13 cellular contexts compared by ENCODE assay signal in the genomic region with DNA sequence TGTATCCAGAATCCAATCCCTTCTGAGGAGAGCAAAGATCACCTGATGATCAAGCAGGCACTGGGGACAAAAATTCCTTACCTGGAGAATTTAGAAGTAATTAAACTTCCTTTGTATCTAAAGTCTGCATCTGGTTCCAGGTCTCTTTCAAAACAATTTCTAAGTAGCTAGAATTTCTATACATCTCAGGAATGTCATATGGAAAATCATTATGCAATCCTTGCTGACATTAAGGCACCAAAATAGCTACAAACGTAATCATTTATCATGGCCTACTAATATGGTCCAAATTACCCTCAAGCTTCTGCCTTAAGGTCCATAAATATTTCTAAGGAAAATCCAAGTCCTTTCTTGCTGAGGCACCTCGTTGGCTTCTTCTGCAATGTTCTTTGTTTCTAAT. TPM values are rescaled to one million over a fixed set of nuclear protein-coding genes. Genes with fewer than 3 reads are reported as not detected.
DNase-seq lines count a peak whose midpoint lies in the region; ATAC-seq and TF ChIP-seq lines count a peak whose summit lies in the region.
"Had no signal": no experiment of that assay in that cellular context is flagged by ENCODE, and none has a peak within 500 bp of the region (broad histone marks: within the 10 kb centered on the region; RNA-seq: fewer than 3 reads in every experiment).

No MANE protein-coding gene starts in this region.

- CTCF ChIA-PET in HEK293 (lab: Yijun Ruan, JAX), result interaction anchor here (0.6 kb wide), 1 partner anchor 326 kb away, joined by 5 read pairs; no protein-coding TSS in a partner anchor

- H3K36me3 ChIP-seq in HEK293 (ENCODE audit: control insufficient read depth in 2 of 2, insufficient read depth in 1 of 2, low read length in 2 of 2) (no peaks in the 10 kb centered on the region), adipocyte (ENCODE audit: control insufficient read depth, insufficient read depth, low read length, severe bottlenecking) (no peaks in the 10 kb centered on the region), smooth muscle cell (ENCODE audit: low read depth) (no peaks in the 10 kb centered on the region)

- H3K9me3 ChIP-seq in HEK293 (ENCODE audit: control insufficient read depth, insufficient read depth, low read depth, low read length) (no peaks in the 10 kb centered on the region), adipocyte (ENCODE audit: control insufficient read depth, low read length) (no peaks in the 10 kb centered on the region), smooth muscle cell (replicated peaks; ENCODE audit: low read depth) (no peaks in the 10 kb centered on the region)

- peaks cover 3% of the 10 kb centered on the region for H3K9me3 Mint-ChIP-seq in progenitor cell of endocrine pancreas (ENCODE audit: low read depth)
- H3K9me3 Mint-ChIP-seq: CD4-positive, alpha-beta memory T cell; H9 had no signal

- no peak for ATAC-seq in esophagus mucosa

- peak overlapping the region; percentile 69 for H3K27ac Mint-ChIP-seq in progenitor cell of endocrine pancreas
- H3K27ac Mint-ChIP-seq: B cell, H9 had no signal

- DNase-seq in adipocyte (ENCODE audit: low read depth) (peak; percentile 10), iris pigment epithelial cell (ENCODE audit: low read depth) (peak; percentile 3), progenitor cell of endocrine pancreas (ENCODE audit: low spot score, unreplicated experiment) (no peak), foreskin melanocyte (no peak), smooth muscle cell (lab: John Stamatoyannopoulos, UW; ENCODE audit: unreplicated experiment) (no peak)
- DNase-seq: C1 segment of cervical spinal cord; CD4-positive, alpha-beta memory T cell; DMS79; GOT3; H9 had no signal

- no peak overlapping the region for H3K9ac ChIP-seq in adipocyte (ENCODE audit: low read length)
- H3K9ac ChIP-seq in smooth muscle cell (ENCODE audit: low read depth), result no peak overlapping the region

- H3K4me3 ChIP-seq in HEK293 (ENCODE audit: low read depth, low read length), result no peak overlapping the region
- H3K4me3 ChIP-seq in adipocyte (ENCODE audit: low read length), result no peak overlapping the region
- no peak overlapping the region for H3K4me3 ChIP-seq in smooth muscle cell

- H3K4me1 ChIP-seq in HEK293 (ENCODE audit: control insufficient read depth, insufficient read depth, low read length) (no peaks in the 10 kb centered on the region), adipocyte (ENCODE audit: control insufficient read depth, insufficient read depth, low read length) (no peaks in the 10 kb centered on the region), smooth muscle cell (ENCODE audit: low read depth) (peaks cover 6% of the 10 kb centered on the region)

- no peaks in the 10 kb centered on the region for H3F3A ChIP-seq in smooth muscle cell (ENCODE audit: low read depth)

- TF ChIP-seq CTCF in HEK293 (tag by site-specific recombination; IDR thresholded peaks at IDR 0.05) (no peak), progenitor cell of endocrine pancreas (IDR thresholded peaks at IDR 0.05; ENCODE audit: unreplicated experiment) (no peak), smooth muscle cell (IDR thresholded peaks at IDR 0.05; ENCODE audit: borderline replicate concordance, insufficient read depth, poor library complexity, severe bottlenecking) (no peak)

- no peaks in the 10 kb centered on the region for H4K20me1 ChIP-seq in smooth muscle cell (ENCODE audit: low read depth)

- H3K27me3 Mint-ChIP-seq in progenitor cell of endocrine pancreas, result no peaks in the 10 kb centered on the region

- H3K36me3 Mint-ChIP-seq in progenitor cell of endocrine pancreas (ENCODE audit: insufficient read depth), result no peaks in the 10 kb centered on the region
- H3K36me3 Mint-ChIP-seq: CD4-positive, alpha-beta memory T cell had no signal

- H3K27ac ChIP-seq in HEK293 (ENCODE audit: extremely low read depth, low read depth, low read length) (no peak overlapping the region), smooth muscle cell (ENCODE audit: low read depth) (no peak overlapping the region)

- no peak overlapping the region for H3K4me3 Mint-ChIP-seq in progenitor cell of endocrine pancreas (ENCODE audit: low read depth)
- H3K4me3 Mint-ChIP-seq: B cell; CD4-positive, alpha-beta memory T cell; H9 had no signal

- WGBS in smooth muscle cell (ENCODE audit: low lambda C conversion rate), result 63% methylated on average over 2 of the region's 2 CpGs

- H2AFZ ChIP-seq in smooth muscle cell (ENCODE audit: low read depth), result no peak overlapping the region

- no peaks in the 10 kb centered on the region for H3K79me2 ChIP-seq in smooth muscle cell (ENCODE audit: low read depth)

- POLR2A ChIA-PET in HEK293 (lab: Yijun Ruan, JAX), result no interaction called here

- H3K4me2 ChIP-seq in smooth muscle cell, result no peak overlapping the region

- H3K27me3 ChIP-seq in adipocyte (replicated peaks; ENCODE audit: control insufficient read depth, insufficient read depth, low read length), result no peaks in the 10 kb centered on the region
- no peaks in the 10 kb centered on the region for H3K27me3 ChIP-seq in smooth muscle cell (ENCODE audit: low read depth)

- peaks cover 20% of the 10 kb centered on the region for H3K4me1 Mint-ChIP-seq in progenitor cell of endocrine pancreas (ENCODE audit: low read depth)
- H3K4me1 Mint-ChIP-seq: CD4-positive, alpha-beta memory T cell had no signal

TF ChIP-seq in HEK293, 187 proteins besides CTCF, POLR2A, EP300 and RAD21:
- TF ChIP-seq, protein P1, sequence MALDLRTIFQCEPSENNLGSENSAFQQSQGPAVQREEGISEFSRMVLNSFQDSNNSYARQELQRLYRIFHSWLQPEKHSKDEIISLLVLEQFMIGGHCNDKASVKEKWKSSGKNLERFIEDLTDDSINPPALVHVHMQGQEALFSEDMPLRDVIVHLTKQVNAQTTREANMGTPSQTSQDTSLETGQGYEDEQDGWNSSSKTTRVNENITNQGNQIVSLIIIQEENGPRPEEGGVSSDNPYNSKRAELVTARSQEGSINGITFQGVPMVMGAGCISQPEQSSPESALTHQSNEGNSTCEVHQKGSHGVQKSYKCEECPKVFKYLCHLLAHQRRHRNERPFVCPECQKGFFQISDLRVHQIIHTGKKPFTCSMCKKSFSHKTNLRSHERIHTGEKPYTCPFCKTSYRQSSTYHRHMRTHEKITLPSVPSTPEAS (tag by site-specific recombination; IDR thresholded peaks at IDR 0.05), result no peak
- TF ChIP-seq, protein P2, sequence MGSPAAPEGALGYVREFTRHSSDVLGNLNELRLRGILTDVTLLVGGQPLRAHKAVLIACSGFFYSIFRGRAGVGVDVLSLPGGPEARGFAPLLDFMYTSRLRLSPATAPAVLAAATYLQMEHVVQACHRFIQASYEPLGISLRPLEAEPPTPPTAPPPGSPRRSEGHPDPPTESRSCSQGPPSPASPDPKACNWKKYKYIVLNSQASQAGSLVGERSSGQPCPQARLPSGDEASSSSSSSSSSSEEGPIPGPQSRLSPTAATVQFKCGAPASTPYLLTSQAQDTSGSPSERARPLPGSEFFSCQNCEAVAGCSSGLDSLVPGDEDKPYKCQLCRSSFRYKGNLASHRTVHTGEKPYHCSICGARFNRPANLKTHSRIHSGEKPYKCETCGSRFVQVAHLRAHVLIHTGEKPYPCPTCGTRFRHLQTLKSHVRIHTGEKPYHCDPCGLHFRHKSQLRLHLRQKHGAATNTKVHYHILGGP (tag by site-specific recombination; IDR thresholded peaks at IDR 0.05), result no peak
- TF ChIP-seq, protein P3, sequence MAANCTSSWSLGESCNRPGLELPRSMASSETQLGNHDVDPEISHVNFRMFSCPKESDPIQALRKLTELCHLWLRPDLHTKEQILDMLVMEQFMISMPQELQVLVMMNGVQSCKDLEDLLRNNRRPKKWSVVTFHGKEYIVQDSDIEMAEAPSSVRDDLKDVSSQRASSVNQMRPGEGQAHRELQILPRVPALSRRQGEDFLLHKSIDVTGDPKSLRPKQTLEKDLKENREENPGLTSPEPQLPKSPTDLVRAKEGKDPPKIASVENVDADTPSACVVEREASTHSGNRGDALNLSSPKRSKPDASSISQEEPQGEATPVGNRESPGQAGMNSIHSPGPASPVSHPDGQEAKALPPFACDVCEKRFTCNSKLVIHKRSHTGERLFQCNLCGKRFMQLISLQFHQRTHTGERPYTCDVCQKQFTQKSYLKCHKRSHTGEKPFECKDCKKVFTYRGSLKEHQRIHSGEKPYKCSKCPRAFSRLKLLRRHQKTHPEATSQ (tag by site-specific recombination; IDR thresholded peaks at IDR 0.05), result no peak
- TF ChIP-seq ZNF146 (tag by site-specific recombination; IDR thresholded peaks at IDR 0.05), result peak; percentile 7; the same call in 1 of the 2 replicates
TF ChIP-seq in HEK293: peak in this region for 1.

RNA-seq across cellular contexts. Expression of a gene that starts 32.9 kb away (rescaled TPM):
- total RNA-seq in progenitor cell of endocrine pancreas (39.9 and 40.8 TPM in 2 replicates), esophagus mucosa (5.7 TPM), smooth muscle cell (8.0 and 9.6 TPM in 2 replicates)
- 4.0 and 8.2 TPM in 2 replicates for polyA plus RNA-seq in smooth muscle cell

Comparison
In these comparisons a context has a peak if more than half of its experiments do, and no peak if none do; other contexts are left out.
1. DNase-seq: peak in adipocyte (single experiment) and iris pigment epithelial cell (single experiment); none in progenitor cell of endocrine pancreas (single experiment), foreskin melanocyte (single experiment) and smooth muscle cell (single experiment).